ENCODE assay signal across 1 cellular context in genomic region chr2:234691968-234692955, GRCh38.
A peak's percentile ranks its signal among the peaks of the same experiment; 100 is the strongest.
TF ChIP-seq lines count a peak whose summit lies in the region.

No MANE protein-coding gene starts in this region.

TF ChIP-seq in HepG2, 621 proteins besides CTCF, POLR2A, EP300 and RAD21 (continued from another document and continues in another):
- TF ChIP-seq ARID4A (CRISPR knock-in tag; IDR thresholded peaks at IDR 0.05; ENCODE audit: borderline replicate concordance) (peak; percentile 43; the same call in 1 of the 2 replicates), DMAP1 (CRISPR knock-in tag; IDR thresholded peaks at IDR 0.05) (0 out of 2 replicates have a peak, but pooled peaks have one; percentile 48), THYN1 (CRISPR knock-in tag; IDR thresholded peaks at IDR 0.05; ENCODE audit: borderline replicate concordance, low read depth) (no peak), EHMT2 (IDR thresholded peaks at IDR 0.05; ENCODE audit: borderline replicate concordance, low read depth, low read length) (peak; percentile 30; the same call in 1 of the 2 replicates), NCOR1 (IDR thresholded peaks at IDR 0.05; ENCODE audit: borderline replicate concordance, low read length) (peak; percentile 56; the same call in 1 of the 2 replicates), ZNF501 (CRISPR knock-in tag; IDR thresholded peaks at IDR 0.05) (no peak), ZNF773 (CRISPR knock-in tag; IDR thresholded peaks at IDR 0.05; ENCODE audit: borderline replicate concordance) (no peak), MYC (CRISPR knock-in tag; IDR thresholded peaks at IDR 0.05; ENCODE audit: borderline replicate concordance) (no peak), ZC3H13 (CRISPR knock-in tag; IDR thresholded peaks at IDR 0.05) (no peak), SETDB1 (CRISPR knock-in tag; IDR thresholded peaks at IDR 0.05; ENCODE audit: borderline replicate concordance) (no peak), HOXA3 (CRISPR knock-in tag; IDR thresholded peaks at IDR 0.05) (peak; percentile 45; the same call in 1 of the 2 replicates), CBX2 (IDR thresholded peaks at IDR 0.05; ENCODE audit: low read depth, low read length) (no peak), CBX2 (CRISPR knock-in tag; IDR thresholded peaks at IDR 0.05; ENCODE audit: low read depth) (no peak), RARG (CRISPR knock-in tag; IDR thresholded peaks at IDR 0.05; ENCODE audit: low read depth) (no peak), ZNF337 (CRISPR knock-in tag; IDR thresholded peaks at IDR 0.05; ENCODE audit: borderline replicate concordance, low read depth) (no peak), ZNF776 (CRISPR knock-in tag; IDR thresholded peaks at IDR 0.05) (no peak), ZNF362 (CRISPR knock-in tag; IDR thresholded peaks at IDR 0.05; ENCODE audit: borderline replicate concordance) (peak; percentile 83), RFX1 (IDR thresholded peaks at IDR 0.05) (no peak), NFKBIZ (CRISPR knock-in tag; IDR thresholded peaks at IDR 0.05) (peak; percentile 22; the same call in 1 of the 2 replicates), PREB (CRISPR knock-in tag; IDR thresholded peaks at IDR 0.05) (no peak), SATB2 (CRISPR knock-in tag; IDR thresholded peaks at IDR 0.05) (no peak), ZNF616 (CRISPR knock-in tag; IDR thresholded peaks at IDR 0.05; ENCODE audit: low read depth) (no peak), ZNF143 (CRISPR knock-in tag; IDR thresholded peaks at IDR 0.05) (no peak), ZNF160 (CRISPR knock-in tag; IDR thresholded peaks at IDR 0.05) (no peak), ZNF724P (CRISPR knock-in tag; IDR thresholded peaks at IDR 0.05; ENCODE audit: borderline replicate concordance) (no peak), SOX6 (IDR thresholded peaks at IDR 0.05) (no peak), SOX6 (CRISPR knock-in tag; IDR thresholded peaks at IDR 0.05) (peak; percentile 96), SNAPC2 (CRISPR knock-in tag; IDR thresholded peaks at IDR 0.05) (no peak), CCDC6 (CRISPR knock-in tag; IDR thresholded peaks at IDR 0.05) (no peak), MTF2 (CRISPR knock-in tag; IDR thresholded peaks at IDR 0.05; ENCODE audit: borderline replicate concordance) (no peak), SRSF1 (optimal IDR thresholded peaks at IDR 0.05; ENCODE audit: low read depth, low read length) (no peak), SUZ12 (IDR thresholded peaks at IDR 0.05; ENCODE audit: low read depth, low read length) (no peak), EZH2 (conservative IDR thresholded peaks at IDR 0.05; ENCODE audit: low read depth, low read length) (no peak), ZNF543 (CRISPR knock-in tag; IDR thresholded peaks at IDR 0.05) (no peak), MEIS2 (CRISPR knock-in tag; IDR thresholded peaks at IDR 0.05) (no peak), SP5 (CRISPR knock-in tag; IDR thresholded peaks at IDR 0.05; ENCODE audit: borderline replicate concordance, low read depth) (peak; percentile 43; the same call in 1 of the 2 replicates), PHF8 (CRISPR knock-in tag; IDR thresholded peaks at IDR 0.05) (no peak), SP2 (CRISPR knock-in tag; IDR thresholded peaks at IDR 0.05) (no peak), ETV5 (CRISPR knock-in tag; IDR thresholded peaks at IDR 0.05; ENCODE audit: borderline replicate concordance) (0 out of 2 replicates have a peak, but pooled peaks have one; percentile 50), TOPORS (CRISPR knock-in tag; IDR thresholded peaks at IDR 0.05) (no peak), RNF2 (conservative IDR thresholded peaks at IDR 0.05; ENCODE audit: low read depth) (no peak), HMGXB4 (CRISPR knock-in tag; IDR thresholded peaks at IDR 0.05; ENCODE audit: borderline replicate concordance in 1 of 2, low read depth in 1 of 2) (no peak), HDAC6 (IDR thresholded peaks at IDR 0.05; ENCODE audit: low read depth, low read length) (no peak)
- TF ChIP-seq, protein P1, sequence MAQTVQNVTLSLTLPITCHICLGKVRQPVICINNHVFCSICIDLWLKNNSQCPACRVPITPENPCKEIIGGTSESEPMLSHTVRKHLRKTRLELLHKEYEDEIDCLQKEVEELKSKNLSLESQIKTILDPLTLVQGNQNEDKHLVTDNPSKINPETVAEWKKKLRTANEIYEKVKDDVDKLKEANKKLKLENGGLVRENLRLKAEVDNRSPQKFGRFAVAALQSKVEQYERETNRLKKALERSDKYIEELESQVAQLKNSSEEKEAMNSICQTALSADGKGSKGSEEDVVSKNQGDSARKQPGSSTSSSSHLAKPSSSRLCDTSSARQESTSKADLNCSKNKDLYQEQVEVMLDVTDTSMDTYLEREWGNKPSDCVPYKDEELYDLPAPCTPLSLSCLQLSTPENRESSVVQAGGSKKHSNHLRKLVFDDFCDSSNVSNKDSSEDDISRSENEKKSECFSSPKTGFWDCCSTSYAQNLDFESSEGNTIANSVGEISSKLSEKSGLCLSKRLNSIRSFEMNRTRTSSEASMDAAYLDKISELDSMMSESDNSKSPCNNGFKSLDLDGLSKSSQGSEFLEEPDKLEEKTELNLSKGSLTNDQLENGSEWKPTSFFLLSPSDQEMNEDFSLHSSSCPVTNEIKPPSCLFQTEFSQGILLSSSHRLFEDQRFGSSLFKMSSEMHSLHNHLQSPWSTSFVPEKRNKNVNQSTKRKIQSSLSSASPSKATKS (CRISPR knock-in tag; IDR thresholded peaks at IDR 0.05) = peak; percentile 61; the same call in 1 of the 2 replicates
- TF ChIP-seq, protein P2, sequence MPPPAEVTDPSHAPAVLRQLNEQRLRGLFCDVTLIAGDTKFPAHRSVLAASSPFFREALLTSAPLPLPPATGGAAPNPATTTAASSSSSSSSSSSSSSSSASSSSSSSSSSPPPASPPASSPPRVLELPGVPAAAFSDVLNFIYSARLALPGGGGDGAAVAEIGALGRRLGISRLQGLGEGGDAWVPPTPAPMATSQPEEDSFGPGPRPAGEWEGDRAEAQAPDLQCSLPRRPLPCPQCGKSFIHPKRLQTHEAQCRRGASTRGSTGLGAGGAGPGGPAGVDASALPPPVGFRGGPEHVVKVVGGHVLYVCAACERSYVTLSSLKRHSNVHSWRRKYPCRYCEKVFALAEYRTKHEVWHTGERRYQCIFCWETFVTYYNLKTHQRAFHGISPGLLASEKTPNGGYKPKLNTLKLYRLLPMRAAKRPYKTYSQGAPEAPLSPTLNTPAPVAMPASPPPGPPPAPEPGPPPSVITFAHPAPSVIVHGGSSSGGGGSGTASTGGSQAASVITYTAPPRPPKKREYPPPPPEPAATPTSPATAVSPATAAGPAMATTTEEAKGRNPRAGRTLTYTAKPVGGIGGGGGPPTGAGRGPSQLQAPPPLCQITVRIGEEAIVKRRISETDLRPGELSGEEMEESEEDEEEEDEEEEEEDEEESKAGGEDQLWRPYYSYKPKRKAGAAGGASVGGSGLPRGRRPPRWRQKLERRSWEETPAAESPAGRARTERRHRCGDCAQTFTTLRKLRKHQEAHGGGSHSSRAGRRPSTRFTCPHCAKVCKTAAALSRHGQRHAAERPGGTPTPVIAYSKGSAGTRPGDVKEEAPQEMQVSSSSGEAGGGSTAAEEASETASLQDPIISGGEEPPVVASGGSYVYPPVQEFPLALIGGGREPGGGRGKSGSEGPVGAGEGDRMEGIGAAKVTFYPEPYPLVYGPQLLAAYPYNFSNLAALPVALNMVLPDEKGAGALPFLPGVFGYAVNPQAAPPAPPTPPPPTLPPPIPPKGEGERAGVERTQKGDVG (CRISPR knock-in tag; IDR thresholded peaks at IDR 0.05; ENCODE audit: borderline replicate concordance) = no peak; the same call in 1 of the 2 replicates
- TF ChIP-seq, protein P3, sequence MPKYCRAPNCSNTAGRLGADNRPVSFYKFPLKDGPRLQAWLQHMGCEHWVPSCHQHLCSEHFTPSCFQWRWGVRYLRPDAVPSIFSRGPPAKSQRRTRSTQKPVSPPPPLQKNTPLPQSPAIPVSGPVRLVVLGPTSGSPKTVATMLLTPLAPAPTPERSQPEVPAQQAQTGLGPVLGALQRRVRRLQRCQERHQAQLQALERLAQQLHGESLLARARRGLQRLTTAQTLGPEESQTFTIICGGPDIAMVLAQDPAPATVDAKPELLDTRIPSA (CRISPR knock-in tag; IDR thresholded peaks at IDR 0.05; ENCODE audit: borderline replicate concordance) = no peak
- TF ChIP-seq, protein P4, sequence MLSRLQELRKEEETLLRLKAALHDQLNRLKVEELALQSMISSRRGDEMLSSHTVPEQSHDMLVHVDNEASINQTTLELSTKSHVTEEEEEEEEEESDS (CRISPR knock-in tag; IDR thresholded peaks at IDR 0.05; ENCODE audit: borderline replicate concordance) = no peak
- TF ChIP-seq, protein P5, sequence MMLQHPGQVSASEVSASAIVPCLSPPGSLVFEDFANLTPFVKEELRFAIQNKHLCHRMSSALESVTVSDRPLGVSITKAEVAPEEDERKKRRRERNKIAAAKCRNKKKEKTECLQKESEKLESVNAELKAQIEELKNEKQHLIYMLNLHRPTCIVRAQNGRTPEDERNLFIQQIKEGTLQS (CRISPR knock-in tag; IDR thresholded peaks at IDR 0.05) = no peak
- TF ChIP-seq, protein P6, sequence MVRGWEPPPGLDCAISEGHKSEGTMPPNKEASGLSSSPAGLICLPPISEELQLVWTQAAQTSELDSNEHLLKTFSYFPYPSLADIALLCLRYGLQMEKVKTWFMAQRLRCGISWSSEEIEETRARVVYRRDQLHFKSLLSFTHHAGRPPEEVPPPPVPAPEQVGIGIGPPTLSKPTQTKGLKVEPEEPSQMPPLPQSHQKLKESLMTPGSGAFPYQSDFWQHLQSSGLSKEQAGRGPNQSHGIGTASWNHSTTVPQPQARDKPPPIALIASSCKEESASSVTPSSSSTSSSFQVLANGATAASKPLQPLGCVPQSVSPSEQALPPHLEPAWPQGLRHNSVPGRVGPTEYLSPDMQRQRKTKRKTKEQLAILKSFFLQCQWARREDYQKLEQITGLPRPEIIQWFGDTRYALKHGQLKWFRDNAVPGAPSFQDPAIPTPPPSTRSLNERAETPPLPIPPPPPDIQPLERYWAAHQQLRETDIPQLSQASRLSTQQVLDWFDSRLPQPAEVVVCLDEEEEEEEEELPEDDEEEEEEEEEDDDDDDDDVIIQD (CRISPR knock-in tag; IDR thresholded peaks at IDR 0.05; ENCODE audit: low read depth) = peak; percentile 20; the same call in 1 of the 2 replicates
- TF ChIP-seq, protein P7, sequence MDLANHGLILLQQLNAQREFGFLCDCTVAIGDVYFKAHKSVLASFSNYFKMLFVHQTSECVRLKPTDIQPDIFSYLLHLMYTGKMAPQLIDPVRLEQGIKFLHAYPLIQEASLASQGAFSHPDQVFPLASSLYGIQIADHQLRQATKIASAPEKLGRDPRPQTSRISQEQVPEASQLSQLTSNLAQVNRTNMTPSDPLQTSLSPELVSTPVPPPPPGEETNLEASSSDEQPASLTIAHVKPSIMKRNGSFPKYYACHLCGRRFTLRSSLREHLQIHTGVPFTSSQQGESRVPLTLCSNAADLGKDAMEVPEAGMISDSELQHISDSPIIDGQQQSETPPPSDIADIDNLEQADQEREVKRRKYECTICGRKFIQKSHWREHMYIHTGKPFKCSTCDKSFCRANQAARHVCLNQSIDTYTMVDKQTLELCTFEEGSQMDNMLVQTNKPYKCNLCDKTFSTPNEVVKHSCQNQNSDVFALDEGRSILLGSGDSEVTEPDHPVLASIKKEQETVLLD (CRISPR knock-in tag; IDR thresholded peaks at IDR 0.05; ENCODE audit: low read depth) = no peak
